7 cellular contexts compared by ENCODE assay signal in genomic region chr6:13712485-13712990, GRCh38. TPM values are rescaled to one million over a fixed set of nuclear protein-coding genes. Genes with fewer than 3 reads are reported as not detected.
DNase-seq lines count a peak whose midpoint lies in the region; ATAC-seq and TF ChIP-seq lines count a peak whose summit lies in the region.

No MANE protein-coding gene starts in this region.

- no peaks in the 10 kb centered on the region for H3K9me3 ChIP-seq in GM23248 (ENCODE audit: low read depth)

- peaks cover 19% of the 10 kb centered on the region for H3K9me3 Mint-ChIP-seq in nephron progenitor cell

- peak; percentile 73 for DNase-seq in GM23248
- peak; percentile 40 for DNase-seq in RKO (ENCODE audit: low spot score)
- no peak for DNase-seq in epithelial cell of prostate (ENCODE audit: low read depth, low spot score)
- no peak for DNase-seq in nephron progenitor cell

- in situ Hi-C loops in GM23248 (cut with MboI) = no loop called here

- H3K36me3 Mint-ChIP-seq in nephron progenitor cell (ENCODE audit: low read depth) = peaks cover 21% of the 10 kb centered on the region

- peak overlapping the region; percentile 88 for H3K4me2 ChIP-seq in GM23248 (ENCODE audit: unreplicated experiment)

- H3K4me1 Mint-ChIP-seq in nephron progenitor cell = peaks cover 37% of the 10 kb centered on the region

- H3K27ac ChIP-seq in GM23248 (peak overlapping the region; percentile 87), epithelial cell of prostate (peak overlapping the region; percentile 93)

- TF ChIP-seq CTCF in nephron progenitor cell (IDR thresholded peaks at IDR 0.05) = no peak

- peak overlapping the region; percentile 78 for H3K4me3 ChIP-seq in GM23248

- H3K27ac Mint-ChIP-seq in nephron progenitor cell = peak overlapping the region; percentile 98

- peaks cover 34% of the 10 kb centered on the region for H3K79me2 ChIP-seq in GM23248 (ENCODE audit: insufficient read depth)

- peaks cover 30% of the 10 kb centered on the region for H3F3A ChIP-seq in GM23248 (ENCODE audit: insufficient read depth)

- no peaks in the 10 kb centered on the region for H3K27me3 ChIP-seq in GM23248 (replicated peaks; ENCODE audit: insufficient read depth)

- 12 to 13% methylated on average over 8 of the region's 8 CpGs for WGBS in GM23248 (ENCODE audit: low coverage in 1 of 2, low lambda C conversion rate in 2 of 2, missing lambda C conversion rate in 2 of 2), 2 experiments

- peak overlapping the region; percentile 88 for H2AFZ ChIP-seq in GM23248

- H3K27me3 Mint-ChIP-seq in nephron progenitor cell (ENCODE audit: low read depth, poor library complexity) = peaks cover 6% of the 10 kb centered on the region

- no peak for ATAC-seq in GM18867 (IDR thresholded peaks at IDR 0.05; ENCODE audit: unreplicated experiment)
- no peak for ATAC-seq in HG02981 (IDR thresholded peaks at IDR 0.05; ENCODE audit: unreplicated experiment)
- no peak for ATAC-seq in HG02678 (IDR thresholded peaks at IDR 0.05; ENCODE audit: unreplicated experiment)

- H4K20me1 ChIP-seq in GM23248 (ENCODE audit: insufficient read depth) = no peaks in the 10 kb centered on the region

- peak overlapping the region; percentile 97 for H3K4me3 Mint-ChIP-seq in nephron progenitor cell

- H3K9ac ChIP-seq in GM23248 = peak overlapping the region; percentile 88

- H3K4me1 ChIP-seq in GM23248 (ENCODE audit: insufficient read depth) = peaks cover 20% of the 10 kb centered on the region

- H3K36me3 ChIP-seq in GM23248 (ENCODE audit: low read depth) = no peaks in the 10 kb centered on the region

- no peaks in the 10 kb centered on the region for H3K9me2 ChIP-seq in GM23248 (ENCODE audit: insufficient read depth)

RNA-seq across cellular contexts. Expression of gene RANBP9, which starts 0.9 kb away (rescaled TPM):
- 28.3 and 29.8 TPM in 2 replicates for total RNA-seq in GM23248 (2014; rRNA removed; shearing (Covaris generic))
- 8.0 and 8.8 TPM in 2 replicates for polyA plus RNA-seq in GM23248 (2016; fragmentation: Nextera tagmentation; extraction: Ambion mirVana)

Comparison
In these comparisons a context has a peak if more than half of its experiments do, and no peak if none do; other contexts are left out.
1. DNase-seq: peak in GM23248 (single experiment) and RKO (single experiment); none in epithelial cell of prostate (single experiment) and nephron progenitor cell (single experiment).